Comparison of ENCODE assay signal across 9 cellular contexts in the genomic region with DNA sequence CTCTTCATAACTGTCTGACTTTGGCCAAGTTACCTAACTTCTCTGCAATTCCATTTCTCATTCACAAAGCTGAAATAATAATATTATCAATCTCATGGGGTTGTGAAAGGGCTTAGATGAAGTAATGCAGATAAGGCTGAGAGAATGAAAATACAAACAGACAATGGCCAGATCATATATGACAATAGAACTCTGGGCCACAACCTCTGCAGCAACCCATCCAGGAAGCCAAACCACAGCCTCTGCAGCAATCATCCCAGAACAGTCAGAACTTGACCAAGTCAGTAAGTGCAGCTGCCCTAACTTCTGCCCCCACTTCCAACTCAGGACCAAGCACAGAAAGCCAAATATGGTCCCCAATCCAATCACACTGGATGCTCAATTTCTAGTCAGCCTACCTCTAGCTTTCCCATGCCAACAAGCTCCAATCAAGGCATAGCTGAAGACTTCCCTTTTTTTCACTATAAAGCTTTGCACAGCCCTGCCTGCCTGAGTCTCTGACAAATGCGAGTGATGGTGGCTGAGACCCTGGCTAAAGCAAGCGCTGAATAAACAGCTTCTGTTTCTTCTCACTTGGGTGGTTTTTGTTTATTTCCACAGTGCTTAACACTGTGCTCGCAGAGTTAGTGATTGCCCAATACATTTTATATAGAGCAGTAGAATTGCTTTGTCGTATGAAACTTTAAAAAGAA. TPM values are rescaled to one million over a fixed set of nuclear protein-coding genes. Genes with fewer than 3 reads are reported as not detected.
DNase-seq lines count a peak whose midpoint lies in the region; ATAC-seq and TF ChIP-seq lines count a peak whose summit lies in the region.
"Had no signal": no experiment of that assay in that cellular context is flagged by ENCODE, and none has a peak within 500 bp of the region (broad histone marks: within the 10 kb centered on the region; RNA-seq: fewer than 3 reads in every experiment).

No MANE protein-coding gene starts in this region.

- H3K79me2 ChIP-seq in Karpas-422 (ENCODE audit: low read length) = no peaks in the 10 kb centered on the region

- DNase-seq in GF-D8 (lab: John Stamatoyannopoulos, UW) (peak; percentile 69), GM20000 (ENCODE audit: low spot score) (peak; percentile 39), NCI-H187 (lab: John Stamatoyannopoulos, UW) (no peak), sigmoid colon (no peak), type B pancreatic cell (ENCODE audit: extremely low spot score, unreplicated experiment) (no peak), Karpas-422 (no peak)
- DNase-seq in activated T-helper 1 cell treated with anti-CD3 and anti-CD28 coated beads, Interleukin-12 subunit alpha, Interleukin-12 subunit beta, Interleukin-2, Interleukin-4 antibody, amounts not matched to agents 30 ng/mL and 10 ng/mL and 1 ng/mL, durations not matched to agents 14 hours and 24 hours and 36 hours (ENCODE audit: low spot score) = peak; percentile 9
- DNase-seq: NCI-H2227 treated with DMSO at 0.1 percent for 48 hours had no signal

- H3K36me3 ChIP-seq in sigmoid colon (no peaks in the 10 kb centered on the region), Karpas-422 (ENCODE audit: insufficient read depth, low read length) (no peaks in the 10 kb centered on the region)

- TF ChIP-seq POLR2A in sigmoid colon (IDR thresholded peaks at IDR 0.05) = no peak

- H3K27ac ChIP-seq in sigmoid colon (no peak overlapping the region), Karpas-422 (ENCODE audit: low read length) (no peak overlapping the region)

- H2AFZ ChIP-seq in Karpas-422 (ENCODE audit: low read length) = no peak overlapping the region

- TF ChIP-seq EP300 in sigmoid colon (IDR thresholded peaks at IDR 0.05) = no peak

- no peaks in the 10 kb centered on the region for H3K9me3 Mint-ChIP-seq in activated T-helper 1 cell treated with anti-CD3 and anti-CD28 coated beads, Interleukin-12 subunit alpha, Interleukin-12 subunit beta, Interleukin-2, Interleukin-4 antibody, amounts not matched to agents 30 ng/mL and 10 ng/mL and 1 ng/mL, durations not matched to agents 14 hours and 24 hours and 36 hours
- no peaks in the 10 kb centered on the region for H3K9me3 Mint-ChIP-seq in type B pancreatic cell

- no peaks in the 10 kb centered on the region for H3K27me3 Mint-ChIP-seq in activated T-helper 1 cell treated with anti-CD3 and anti-CD28 coated beads, Interleukin-12 subunit alpha, Interleukin-12 subunit beta, Interleukin-2, Interleukin-4 antibody, amounts not matched to agents 30 ng/mL and 10 ng/mL and 1 ng/mL, durations not matched to agents 14 hours and 24 hours and 36 hours (ENCODE audit: insufficient read depth)
- H3K27me3 Mint-ChIP-seq in type B pancreatic cell = peaks cover 6% of the 10 kb centered on the region

- intact Hi-C loops in activated T-helper 1 cell treated with anti-CD3 and anti-CD28 coated beads, Interleukin-12 subunit alpha, Interleukin-12 subunit beta, Interleukin-2, Interleukin-4 antibody, amounts not matched to agents 30 ng/mL and 10 ng/mL and 1 ng/mL, durations not matched to agents 14 hours and 24 hours and 36 hours (cut with micrococcal nuclease) = loop anchor here (2.0 kb wide), 2 partner anchors 79 to 81 kb away; no protein-coding TSS in a partner anchor
- intact Hi-C loops in sigmoid colon (cut with DNase I) = loop anchor here (2.0 to 10.0 kb wide), 3 partner anchors 32 to 183 kb away; partner anchors contain the start of gene TNPO3

- H3K4me3 Mint-ChIP-seq in activated T-helper 1 cell treated with anti-CD3 and anti-CD28 coated beads, Interleukin-12 subunit alpha, Interleukin-12 subunit beta, Interleukin-2, Interleukin-4 antibody, amounts not matched to agents 30 ng/mL and 10 ng/mL and 1 ng/mL, durations not matched to agents 14 hours and 24 hours and 36 hours = no peak overlapping the region
- H3K4me3 Mint-ChIP-seq in type B pancreatic cell = no peak overlapping the region

- peaks cover 0 to 4% (median 0%) of the 10 kb centered on the region in 4 donors for H3K4me1 ChIP-seq in sigmoid colon
- no peaks in the 10 kb centered on the region for H3K4me1 ChIP-seq in Karpas-422 (ENCODE audit: low read length)

- H3K27me3 ChIP-seq in sigmoid colon = peaks cover 0 to 4% (median 0%) of the 10 kb centered on the region in 3 donors
- H3K27me3 ChIP-seq in Karpas-422 (ENCODE audit: low read length) = no peaks in the 10 kb centered on the region

- H3K36me3 Mint-ChIP-seq in activated T-helper 1 cell treated with anti-CD3 and anti-CD28 coated beads, Interleukin-12 subunit alpha, Interleukin-12 subunit beta, Interleukin-2, Interleukin-4 antibody, amounts not matched to agents 30 ng/mL and 10 ng/mL and 1 ng/mL, durations not matched to agents 14 hours and 24 hours and 36 hours (ENCODE audit: low read depth) = no peaks in the 10 kb centered on the region
- H3K36me3 Mint-ChIP-seq in type B pancreatic cell = no peaks in the 10 kb centered on the region

- peaks cover 19% of the 10 kb centered on the region for H3K4me1 Mint-ChIP-seq in activated T-helper 1 cell treated with anti-CD3 and anti-CD28 coated beads, Interleukin-12 subunit alpha, Interleukin-12 subunit beta, Interleukin-2, Interleukin-4 antibody, amounts not matched to agents 30 ng/mL and 10 ng/mL and 1 ng/mL, durations not matched to agents 14 hours and 24 hours and 36 hours (ENCODE audit: low read depth)
- H3K4me1 Mint-ChIP-seq in type B pancreatic cell (ENCODE audit: unreplicated experiment) = peaks cover 8% of the 10 kb centered on the region

- H3K9me2 ChIP-seq in Karpas-422 (replicated peaks; ENCODE audit: insufficient read depth, low read length) = no peaks in the 10 kb centered on the region

- H3K27ac Mint-ChIP-seq in activated T-helper 1 cell treated with anti-CD3 and anti-CD28 coated beads, Interleukin-12 subunit alpha, Interleukin-12 subunit beta, Interleukin-2, Interleukin-4 antibody, amounts not matched to agents 30 ng/mL and 10 ng/mL and 1 ng/mL, durations not matched to agents 14 hours and 24 hours and 36 hours = no peak overlapping the region
- H3K27ac Mint-ChIP-seq in type B pancreatic cell = no peak overlapping the region

- H3K9me3 ChIP-seq in sigmoid colon (no peaks in the 10 kb centered on the region), Karpas-422 (ENCODE audit: low read length) (no peaks in the 10 kb centered on the region)

- ATAC-seq in HG03342 (IDR thresholded peaks at IDR 0.05; ENCODE audit: unreplicated experiment) = peak; percentile 79

- no peaks in the 10 kb centered on the region for H4K20me1 ChIP-seq in Karpas-422 (ENCODE audit: insufficient read depth, low read depth, low read length)

- no peak overlapping the region for H3K9ac ChIP-seq in Karpas-422 (ENCODE audit: low read length)

- no peak overlapping the region for H3K4me2 ChIP-seq in Karpas-422 (ENCODE audit: low read depth, low read length, poor library complexity, severe bottlenecking)

- H3K4me3 ChIP-seq in sigmoid colon (no peak overlapping the region), Karpas-422 (ENCODE audit: low read length) (no peak overlapping the region)

- 34 to 37% methylated on average over 4 of the region's 4 CpGs for WGBS in sigmoid colon, 2 donors

- no peak for TF ChIP-seq CTCF in GM20000 (IDR thresholded peaks at IDR 0.05; ENCODE audit: extremely low read depth, missing control alignments)
- no peak for TF ChIP-seq CTCF in sigmoid colon (IDR thresholded peaks at IDR 0.05)
- TF ChIP-seq CTCF in type B pancreatic cell (conservative IDR thresholded peaks at IDR 0.05) = no peak

RNA-seq across cellular contexts. Expression of gene TNPO3, which starts 34.8 kb away (rescaled TPM):
- total RNA-seq in activated T-helper 1 cell treated with anti-CD3 and anti-CD28 coated beads, Interleukin-12 subunit alpha, Interleukin-12 subunit beta, Interleukin-2, Interleukin-4 antibody, amounts not matched to agents 30 ng/mL and 10 ng/mL and 1 ng/mL, durations not matched to agents 14 hours and 24 hours and 36 hours = 52.8 and 53.2 TPM in 2 replicates
- total RNA-seq in sigmoid colon = 10 to 100 TPM; 35.2 to 40.5 (median 35.9) TPM
- polyA plus RNA-seq in sigmoid colon = 10 to 100 TPM; 13.2 to 23.8 (median 16.0) TPM
- total RNA-seq in type B pancreatic cell (ENCODE audit: low replicate concordance) = 46.7 and 52.3 TPM in 2 replicates
- total RNA-seq in Karpas-422 (2014; rRNA removed; shearing (Covaris generic); ENCODE audit: low replicate concordance) = 54.0 and 57.0 TPM in 2 replicates

RNA-seq across cellular contexts. Expression of gene TSPAN33, which starts 54.8 kb away (rescaled TPM):
- 9.5 and 9.8 TPM in 2 replicates for total RNA-seq in activated T-helper 1 cell treated with anti-CD3 and anti-CD28 coated beads, Interleukin-12 subunit alpha, Interleukin-12 subunit beta, Interleukin-2, Interleukin-4 antibody, amounts not matched to agents 30 ng/mL and 10 ng/mL and 1 ng/mL, durations not matched to agents 14 hours and 24 hours and 36 hours
- total RNA-seq in sigmoid colon (1 to 10 TPM; 3.0 to 7.5 (median 5.7) TPM), type B pancreatic cell (ENCODE audit: low replicate concordance) (6.3 and 13.8 TPM in 2 replicates)
- polyA plus RNA-seq in sigmoid colon = 10 to 100 TPM in 1 of 3 donors, 1 to 10 TPM in 2; 5.8 to 19.6 (median 9.6) TPM
- 11.1 and 21.8 TPM in 2 replicates for total RNA-seq in Karpas-422 (2014; rRNA removed; shearing (Covaris generic); ENCODE audit: low replicate concordance)

Comparison
In these comparisons a context has a peak if more than half of its experiments do, and no peak if none do; other contexts are left out.
1. DNase-seq: peak in GF-D8 (single experiment), GM20000 (single experiment) and activated T-helper 1 cell treated with anti-CD3 and anti-CD28 coated beads, Interleukin-12 subunit alpha, Interleukin-12 subunit beta, Interleukin-2, Interleukin-4 antibody, amounts not matched to agents 30 ng/mL and 10 ng/mL and 1 ng/mL, durations not matched to agents 14 hours and 24 hours and 36 hours (single experiment); none in NCI-H187 (0 of 2), sigmoid colon (single experiment), type B pancreatic cell (single experiment) and Karpas-422 (single experiment).